Comparison of ENCODE assay signal across 15 cellular contexts in genomic region chr1:202361701-202362100, GRCh38. TPM values are rescaled to one million over a fixed set of nuclear protein-coding genes. Genes with fewer than 3 reads are reported as not detected.
DNase-seq lines count a peak whose midpoint lies in the region; ATAC-seq and TF ChIP-seq lines count a peak whose summit lies in the region.
"Had no signal": no experiment of that assay in that cellular context is flagged by ENCODE, and none has a peak within 500 bp of the region (broad histone marks: within the 10 kb centered on the region; RNA-seq: fewer than 3 reads in every experiment).

No MANE protein-coding gene starts in this region.

- DNase-seq in WTC11 (ENCODE audit: low spot score) (no peak), gastrocnemius medialis (no peak), tibial nerve (ENCODE audit: low spot score in 2 of 2) (no peak), HCEC 1CT (no peak)
- DNase-seq: ACHN, DMS79, IMR-90, NCI-H1417 treated with DMSO at 0.1 percent for 48 hours, NCI-H2029, NCI-H510A, NCI-H748 treated with DMSO at 0.1 percent for 48 hours had no signal

- H3K9me3 Mint-ChIP-seq in WTC11 = peaks cover 13% of the 10 kb centered on the region

- TF ChIP-seq POLR2A in gastrocnemius medialis (IDR thresholded peaks at IDR 0.05) (no peak), tibial nerve (IDR thresholded peaks at IDR 0.05) (no peak)

- peaks cover 51% of the 10 kb centered on the region for H3K4me1 Mint-ChIP-seq in WTC11

- H3K4me1 ChIP-seq in HUES6 (ENCODE audit: control insufficient read depth, insufficient read depth, low read length) = peaks cover 37% of the 10 kb centered on the region
- peaks cover 27% of the 10 kb centered on the region for H3K4me1 ChIP-seq in iPS-20b (ENCODE audit: insufficient read depth, low read length)
- peaks cover 42 to 45% of the 10 kb centered on the region in 2 donors for H3K4me1 ChIP-seq in gastrocnemius medialis
- no peaks in the 10 kb centered on the region for H3K4me1 ChIP-seq in tibial nerve

- H3K36me3 ChIP-seq in HUES6 (ENCODE audit: control insufficient read depth, insufficient read depth, low read length) = no peaks in the 10 kb centered on the region
- H3K36me3 ChIP-seq in iPS-20b (ENCODE audit: insufficient read depth, low read depth, low read length) = no peaks in the 10 kb centered on the region
- no peaks in the 10 kb centered on the region for H3K36me3 ChIP-seq in gastrocnemius medialis
- no peaks in the 10 kb centered on the region for H3K36me3 ChIP-seq in tibial nerve

- H3K27ac ChIP-seq in HUES6 (ENCODE audit: low read depth, low read length) = peak overlapping the region; percentile 92
- peak overlapping the region; percentile 51 for H3K27ac ChIP-seq in iPS-20b (ENCODE audit: low read length)
- H3K27ac ChIP-seq in gastrocnemius medialis = peak overlapping the region; percentile 5 to 97 (median 43)
- H3K27ac ChIP-seq in tibial nerve = no peak overlapping the region
- H3K27ac ChIP-seq: RWPE1 had no signal

- peaks cover 12% of the 10 kb centered on the region for H3K36me3 Mint-ChIP-seq in WTC11

- no peak for TF ChIP-seq CTCF in WTC11 (IDR thresholded peaks at IDR 0.05)
- no peak for TF ChIP-seq CTCF in gastrocnemius medialis (IDR thresholded peaks at IDR 0.05 in 4 of 5, conservative IDR thresholded peaks at IDR 0.05 in 1 of 5)
- no peak for TF ChIP-seq CTCF in tibial nerve (IDR thresholded peaks at IDR 0.05)

- H3K27me3 ChIP-seq in HUES6 (ENCODE audit: control insufficient read depth, insufficient read depth, low read length) (no peaks in the 10 kb centered on the region), iPS-20b (ENCODE audit: insufficient read depth, low read length) (no peaks in the 10 kb centered on the region), gastrocnemius medialis (no peaks in the 10 kb centered on the region), tibial nerve (no peaks in the 10 kb centered on the region)

- H3K9ac ChIP-seq in HUES6 (ENCODE audit: low read length) (peak overlapping the region; percentile 41), iPS-20b (ENCODE audit: low read depth, low read length) (peak overlapping the region; percentile 40; the same call in 1 of the 2 replicates)

- intact Hi-C loops in gastrocnemius medialis (cut with DNase I; ENCODE audit: low total_unique reads) = no loop called here

- no peak for TF ChIP-seq EP300 in tibial nerve (IDR thresholded peaks at IDR 0.05)

- H3K9me3 ChIP-seq in HUES6 (ENCODE audit: control insufficient read depth, insufficient read depth, low read depth, low read length) (peaks cover 3% of the 10 kb centered on the region; the same call in 1 of the 2 replicates), iPS-20b (ENCODE audit: insufficient read depth, low read depth, low read length) (no peaks in the 10 kb centered on the region), gastrocnemius medialis (no peaks in the 10 kb centered on the region), tibial nerve (no peaks in the 10 kb centered on the region)

- H3K4me3 ChIP-seq in HUES6 (ENCODE audit: low read depth, low read length) (peak overlapping the region; percentile 49), iPS-20b (ENCODE audit: low read length) (peak overlapping the region; percentile 45; the same call in 1 of the 2 replicates), gastrocnemius medialis (no peak overlapping the region), tibial nerve (no peak overlapping the region)

- CTCF ChIA-PET in WTC11 (lab: Charles Lee) = no interaction called here

- peak overlapping the region; percentile 26 for H3K4me3 Mint-ChIP-seq in WTC11

- H3K27me3 Mint-ChIP-seq in WTC11 (ENCODE audit: low read depth) = no peaks in the 10 kb centered on the region; the same call in 1 of the 2 replicates

- WGBS in tibial nerve, 2 donors = 82 to 83% methylated on average over 3 of the region's 3 CpGs

- in situ Hi-C loops in gastrocnemius medialis (cut with MboI; ENCODE audit: low sequenced_read_pairs in 4 of 4) = no loop called here

- ATAC-seq in WTC11 (peak; percentile 41), gastrocnemius medialis (no peak), GM18873 (IDR thresholded peaks at IDR 0.05; ENCODE audit: low FRiP score, unreplicated experiment) (no peak)

- H3K27ac Mint-ChIP-seq in WTC11 = peak overlapping the region; percentile 96

- POLR2A ChIA-PET in WTC11 (lab: Charles Lee) = interaction anchor here (0.6 kb wide), 1 partner anchor 250 kb away, joined by 3 read pairs; no protein-coding TSS in a partner anchor

TF ChIP-seq in WTC11, 78 proteins besides CTCF, POLR2A, EP300 and RAD21 (continues in another document):
- TF ChIP-seq PRRX2 (CRISPR knock-in tag; IDR thresholded peaks at IDR 0.05) = no peak
- TF ChIP-seq SMAD4 (CRISPR knock-in tag; IDR thresholded peaks at IDR 0.05) = no peak
- no peak for TF ChIP-seq GABPB1 (CRISPR knock-in tag; IDR thresholded peaks at IDR 0.05)
- no peak for TF ChIP-seq E2F4 (CRISPR knock-in tag; IDR thresholded peaks at IDR 0.05; ENCODE audit: borderline replicate concordance, low read depth)
- no peak for TF ChIP-seq ZBTB21 (CRISPR knock-in tag; IDR thresholded peaks at IDR 0.05; ENCODE audit: borderline replicate concordance)
- no peak for TF ChIP-seq USF2 (CRISPR knock-in tag; IDR thresholded peaks at IDR 0.05)
- no peak for TF ChIP-seq SMAD3 (CRISPR knock-in tag; IDR thresholded peaks at IDR 0.05; ENCODE audit: borderline replicate concordance)
- no peak for TF ChIP-seq IRF1 (CRISPR knock-in tag; IDR thresholded peaks at IDR 0.05)
- TF ChIP-seq ZNF396 (CRISPR knock-in tag; IDR thresholded peaks at IDR 0.05; ENCODE audit: borderline replicate concordance) = no peak
- TF ChIP-seq ZNF219 (CRISPR knock-in tag; IDR thresholded peaks at IDR 0.05; ENCODE audit: borderline replicate concordance) = no peak
- TF ChIP-seq PREB (CRISPR knock-in tag; IDR thresholded peaks at IDR 0.05; ENCODE audit: borderline replicate concordance) = no peak

RNA-seq across cellular contexts. Expression of gene PPP1R12B, which starts 13.2 kb away (rescaled TPM):
- total RNA-seq in WTC11 (2021) (19.2 to 22.6 TPM (median 19.8 TPM) in 3 replicates), gastrocnemius medialis (100 to 1,000 TPM; 127 to 207 (median 139) TPM), tibial nerve (100 to 1,000 TPM in 3 of 4 donors, 10 to 100 TPM in 1; 68.1 to 153 (median 116) TPM)

RNA-seq across cellular contexts. Expression of gene UBE2T, which starts 20.0 kb away (rescaled TPM):
- total RNA-seq in WTC11 (2021) (43.9 to 51.6 TPM (median 49.8 TPM) in 3 replicates), gastrocnemius medialis (10 to 100 TPM in 2 of 4 donors, 1 to 10 TPM in 2; 6.7 to 15.0 (median 10.1) TPM), tibial nerve (1 to 10 TPM in 3 of 4 donors, under 1 TPM in 1; 0.87 to 2.7 (median 1.7) TPM)

Comparison
In these comparisons a context has a peak if more than half of its experiments do, and no peak if none do; other contexts are left out.
1. H3K27ac ChIP-seq: peak in HUES6 (single experiment), iPS-20b (single experiment) and gastrocnemius medialis (4 of 4); none in tibial nerve (0 of 4).
2. H3K4me3 ChIP-seq: peak in HUES6 (single experiment) and iPS-20b (single experiment); none in gastrocnemius medialis (0 of 4) and tibial nerve (0 of 4).